ENCODE assay signal across 8 cellular contexts in the genomic region with DNA sequence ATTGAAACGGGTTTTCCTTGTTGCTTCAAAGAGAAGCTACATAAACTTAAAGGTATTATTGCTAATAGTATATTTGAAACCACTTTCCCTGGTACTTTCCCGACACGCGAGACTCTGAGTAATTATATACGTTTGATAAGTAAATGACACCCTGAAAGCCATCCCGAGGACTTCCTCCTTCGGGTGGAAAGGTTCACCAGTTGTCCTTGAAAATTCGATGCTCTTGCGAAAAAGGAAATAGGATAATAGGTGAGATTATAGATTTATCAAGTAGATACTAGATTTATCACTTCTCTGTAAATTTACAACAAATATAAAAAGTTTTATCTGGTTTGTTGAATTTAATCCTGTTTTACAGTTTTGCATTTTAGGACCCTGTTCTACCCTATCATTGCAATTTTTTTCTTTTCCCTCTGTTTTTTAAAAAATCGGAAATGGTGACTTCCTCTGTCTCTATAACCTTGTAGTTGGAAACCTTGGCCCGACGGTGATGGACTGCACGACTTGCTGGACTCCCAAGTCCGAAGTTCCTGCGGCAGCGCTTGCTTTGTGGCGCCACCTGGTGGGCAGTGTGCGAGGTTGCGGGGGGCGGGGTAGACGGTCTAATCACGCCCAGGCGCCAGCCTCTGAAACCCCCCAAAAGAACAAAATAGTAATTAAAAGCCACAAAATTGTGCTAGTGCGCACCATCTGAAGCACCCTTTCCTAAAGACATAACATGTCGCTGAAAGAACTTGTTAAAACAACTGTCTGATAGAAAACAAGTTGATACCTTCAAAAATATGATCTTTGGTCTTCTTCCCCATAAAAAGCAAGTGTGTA. TPM values are rescaled to one million over a fixed set of nuclear protein-coding genes. Genes with fewer than 3 reads are reported as not detected.
A peak's percentile ranks its signal among the peaks of the same experiment; 100 is the strongest.
DNase-seq lines count a peak whose midpoint lies in the region; FAIRE-seq and TF ChIP-seq lines count a peak whose summit lies in the region.

No MANE protein-coding gene starts in this region.

- H3K27me3 Mint-ChIP-seq in Caco-2 (ENCODE audit: insufficient read depth, unreplicated experiment) (peaks cover 3% of the 10 kb centered on the region), type B pancreatic cell (peaks cover 85% of the 10 kb centered on the region)
- peaks cover 75% of the 10 kb centered on the region for H3K27me3 Mint-ChIP-seq in activated T-helper 1 cell treated with anti-CD3 and anti-CD28 coated beads, Interleukin-12 subunit alpha, Interleukin-12 subunit beta, Interleukin-2, Interleukin-4 antibody, amounts not matched to agents 30 ng/mL and 10 ng/mL and 1 ng/mL, durations not matched to agents 14 hours and 24 hours and 36 hours (ENCODE audit: insufficient read depth)

- no peaks in the 10 kb centered on the region for H3K9me3 Mint-ChIP-seq in Caco-2 (ENCODE audit: unreplicated experiment)
- no peaks in the 10 kb centered on the region for H3K9me3 Mint-ChIP-seq in activated T-helper 1 cell treated with anti-CD3 and anti-CD28 coated beads, Interleukin-12 subunit alpha, Interleukin-12 subunit beta, Interleukin-2, Interleukin-4 antibody, amounts not matched to agents 30 ng/mL and 10 ng/mL and 1 ng/mL, durations not matched to agents 14 hours and 24 hours and 36 hours
- H3K9me3 Mint-ChIP-seq in type B pancreatic cell: no peaks in the 10 kb centered on the region

- FAIRE-seq in HTR-8/SVneo (lab: Jason Lieb, UNC): peak; percentile 28
- FAIRE-seq in GM19239 (lab: Jason Lieb, UNC): no peak

- TF ChIP-seq CTCF in Caco-2 (IDR thresholded peaks at IDR 0.05; ENCODE audit: insufficient read depth in 1 of 2, low read depth in 1 of 2, low read length in 1 of 2, severe bottlenecking in 1 of 2, unreplicated experiment in 1 of 2) (peak; percentile 95 to 96), fibroblast of pulmonary artery (IDR thresholded peaks at IDR 0.05; ENCODE audit: low read length, missing control alignments) (peak; percentile 89), type B pancreatic cell (conservative IDR thresholded peaks at IDR 0.05) (peak; percentile 97)

- H4K91ac ChIP-seq in neuronal stem cell (ENCODE audit: low read depth, low read length, poor library complexity): no peak overlapping the region

- H4K8ac ChIP-seq in neuronal stem cell (ENCODE audit: low read depth, low read length): no peak overlapping the region

- intact Hi-C loops in Caco-2 (cut with micrococcal nuclease; ENCODE audit: unreplicated experiment): loop anchor here (1.0 to 5.0 kb wide), 8 partner anchors 105 to 529 kb away; a partner anchor contains a TSS
- intact Hi-C loops in activated T-helper 1 cell treated with anti-CD3 and anti-CD28 coated beads, Interleukin-12 subunit alpha, Interleukin-12 subunit beta, Interleukin-2, Interleukin-4 antibody, amounts not matched to agents 30 ng/mL and 10 ng/mL and 1 ng/mL, durations not matched to agents 14 hours and 24 hours and 36 hours (cut with micrococcal nuclease): loop anchor here (1.0 to 10.0 kb wide), 8 partner anchors 8 to 1386 kb away; a partner anchor contains a TSS

- H3K27me3 ChIP-seq in Caco-2 (replicated peaks; ENCODE audit: control insufficient read depth, insufficient read depth, low read length): no peaks in the 10 kb centered on the region
- H3K27me3 ChIP-seq in neuronal stem cell (ENCODE audit: control insufficient read depth in 3 of 3, insufficient read depth in 3 of 3, low read depth in 1 of 3, low read length in 3 of 3): peaks cover 47 to 88% (median 80%) of the 10 kb centered on the region in 3 experiments

- H2BK120ac ChIP-seq in neuronal stem cell (ENCODE audit: low read depth, low read length): no peak overlapping the region

- H3K27ac ChIP-seq in neuronal stem cell (replicated peaks; ENCODE audit: low read length): no peak overlapping the region

- no peak overlapping the region for H3K23ac ChIP-seq in neuronal stem cell (ENCODE audit: low read depth, low read length, poor library complexity)

- no CpG with 5 or more reads among the region's 25 CpGs for WGBS in neuronal stem cell (ENCODE audit: extremely low coverage in 2 of 2, insufficient read length in 2 of 2, insufficient replicate concordance in 1 of 2), 2 donors

- no peak overlapping the region for H3K4me2 ChIP-seq in neuronal stem cell (ENCODE audit: insufficient read depth, low read length, poor library complexity, severe bottlenecking)

- H3K79me1 ChIP-seq in neuronal stem cell (ENCODE audit: low read depth, low read length): no peaks in the 10 kb centered on the region

- H3K4me1 ChIP-seq in Caco-2: peaks cover 5% of the 10 kb centered on the region
- H3K4me1 ChIP-seq in neuronal stem cell (ENCODE audit: control insufficient read depth in 2 of 2, insufficient read depth in 1 of 2, low read depth in 1 of 2, low read length in 2 of 2): peaks cover 23 to 34% of the 10 kb centered on the region in 2 donors

- POLR2A ChIA-PET in Caco-2 (lab: Charles Lee): interaction anchor here (0.6 to 2.8 kb wide), 4 partner anchors 19 to 393 kb away, joined by 3 to 16 read pairs (median 6); a partner anchor contains a TSS

- CTCF ChIA-PET in Caco-2 (lab: Charles Lee): interaction anchor here (0.7 to 2.2 kb wide), 7 partner anchors 24 to 400 kb away, joined by 3 to 5 read pairs (median 4); no protein-coding TSS in a partner anchor

- H2BK5ac ChIP-seq in neuronal stem cell (ENCODE audit: low read length): no peak overlapping the region

- no peak overlapping the region for H2AFZ ChIP-seq in neuronal stem cell (ENCODE audit: low read length)

- BruUV-seq in Caco-2 (replicated peaks; lab: Mats Ljungman, UMichigan): no TSS peak

- H3K36me3 ChIP-seq in Caco-2 (ENCODE audit: control insufficient read depth, insufficient read depth, low read length) (no peaks in the 10 kb centered on the region), neuronal stem cell (replicated peaks in 1 of 2; ENCODE audit: control insufficient read depth in 2 of 2, insufficient read depth in 2 of 2, low read length in 2 of 2) (no peaks in the 10 kb centered on the region)

- no peak overlapping the region for H2BK15ac ChIP-seq in neuronal stem cell (ENCODE audit: low read length)

- H3K27ac Mint-ChIP-seq in Caco-2 (ENCODE audit: unreplicated experiment) (no peak overlapping the region), type B pancreatic cell (peak overlapping the region; percentile 30)
- H3K27ac Mint-ChIP-seq in activated T-helper 1 cell treated with anti-CD3 and anti-CD28 coated beads, Interleukin-12 subunit alpha, Interleukin-12 subunit beta, Interleukin-2, Interleukin-4 antibody, amounts not matched to agents 30 ng/mL and 10 ng/mL and 1 ng/mL, durations not matched to agents 14 hours and 24 hours and 36 hours: peak overlapping the region; percentile 71

- H3K9me3 ChIP-seq in Caco-2 (no peaks in the 10 kb centered on the region), neuronal stem cell (replicated peaks in 1 of 2; ENCODE audit: control insufficient read depth in 2 of 2, insufficient read depth in 1 of 2, low read depth in 1 of 2, low read length in 2 of 2) (peaks cover 0 to 5% of the 10 kb centered on the region in 2 donors)

- no peak overlapping the region for H3K4ac ChIP-seq in neuronal stem cell (ENCODE audit: low read length)

- no peak overlapping the region for H3K18ac ChIP-seq in neuronal stem cell (ENCODE audit: low read length)

- no peak overlapping the region for H3K9ac ChIP-seq in neuronal stem cell (ENCODE audit: low read depth, low read length, poor library complexity)

- no peak overlapping the region for H3K14ac ChIP-seq in neuronal stem cell (ENCODE audit: low read length)

- H2AK5ac ChIP-seq in neuronal stem cell (ENCODE audit: low read depth, low read length): no peak overlapping the region

- H2BK12ac ChIP-seq in neuronal stem cell (ENCODE audit: low read length): no peak overlapping the region

- H3K4me3 Mint-ChIP-seq in Caco-2 (ENCODE audit: unreplicated experiment): peak overlapping the region; percentile 88
- H3K4me3 Mint-ChIP-seq in activated T-helper 1 cell treated with anti-CD3 and anti-CD28 coated beads, Interleukin-12 subunit alpha, Interleukin-12 subunit beta, Interleukin-2, Interleukin-4 antibody, amounts not matched to agents 30 ng/mL and 10 ng/mL and 1 ng/mL, durations not matched to agents 14 hours and 24 hours and 36 hours: peak overlapping the region; percentile 71
- peak overlapping the region; percentile 88 for H3K4me3 Mint-ChIP-seq in type B pancreatic cell

- H3K4me1 Mint-ChIP-seq in Caco-2 (ENCODE audit: low read depth, unreplicated experiment) (peaks cover 9% of the 10 kb centered on the region), type B pancreatic cell (ENCODE audit: unreplicated experiment) (peaks cover 9% of the 10 kb centered on the region)
- H3K4me1 Mint-ChIP-seq in activated T-helper 1 cell treated with anti-CD3 and anti-CD28 coated beads, Interleukin-12 subunit alpha, Interleukin-12 subunit beta, Interleukin-2, Interleukin-4 antibody, amounts not matched to agents 30 ng/mL and 10 ng/mL and 1 ng/mL, durations not matched to agents 14 hours and 24 hours and 36 hours (ENCODE audit: low read depth): peaks cover 57% of the 10 kb centered on the region

- H3K36me3 Mint-ChIP-seq in Caco-2 (ENCODE audit: insufficient read depth, unreplicated experiment): peaks cover 16% of the 10 kb centered on the region
- H3K36me3 Mint-ChIP-seq in activated T-helper 1 cell treated with anti-CD3 and anti-CD28 coated beads, Interleukin-12 subunit alpha, Interleukin-12 subunit beta, Interleukin-2, Interleukin-4 antibody, amounts not matched to agents 30 ng/mL and 10 ng/mL and 1 ng/mL, durations not matched to agents 14 hours and 24 hours and 36 hours (ENCODE audit: low read depth): peaks cover 7% of the 10 kb centered on the region
- peaks cover 1% of the 10 kb centered on the region for H3K36me3 Mint-ChIP-seq in type B pancreatic cell

- DNase-seq in Caco-2 (peak; percentile 86 to 93), HTR-8/SVneo (ENCODE audit: insufficient read length, low spot score) (peak; percentile 83), OCI-M2 (lab: John Stamatoyannopoulos, UW; ENCODE audit: unreplicated experiment) (peak; percentile 42), fibroblast of pulmonary artery (ENCODE audit: low read depth) (peak; percentile 91), neuronal stem cell (ENCODE audit: low spot score) (peak; percentile 85), type B pancreatic cell (ENCODE audit: extremely low spot score, unreplicated experiment) (peak; percentile 89), GM19239 (ENCODE audit: insufficient read length, low spot score) (no peak)
- peak; percentile 62 for DNase-seq in activated T-helper 1 cell treated with anti-CD3 and anti-CD28 coated beads, Interleukin-12 subunit alpha, Interleukin-12 subunit beta, Interleukin-2, Interleukin-4 antibody, amounts not matched to agents 30 ng/mL and 10 ng/mL and 1 ng/mL, durations not matched to agents 14 hours and 24 hours and 36 hours (ENCODE audit: low spot score)

- H3K4me3 ChIP-seq in Caco-2 (ENCODE audit: low read depth, low read length) (peak overlapping the region; percentile 62), fibroblast of pulmonary artery (replicated peaks; ENCODE audit: low read depth, low read length) (peak overlapping the region; percentile 65), neuronal stem cell (ENCODE audit: low read length in 2 of 2) (no peak overlapping the region)

RNA-seq across cellular contexts. Expression of a gene that starts 1.0 kb away (rescaled TPM):
- total RNA-seq in Caco-2 (2022): 0.79 and 0.82 TPM in 2 replicates
- 0.20 TPM in 1 of 2 replicates, not detected in the other for total RNA-seq in activated T-helper 1 cell treated with anti-CD3 and anti-CD28 coated beads, Interleukin-12 subunit alpha, Interleukin-12 subunit beta, Interleukin-2, Interleukin-4 antibody, amounts not matched to agents 30 ng/mL and 10 ng/mL and 1 ng/mL, durations not matched to agents 14 hours and 24 hours and 36 hours
- polyA plus RNA-seq in neuronal stem cell (2013, experiment 1 of 2): 0.06 TPM
- 0.10 TPM for polyA plus RNA-seq in neuronal stem cell (2013, experiment 2 of 2)
- total RNA-seq in type B pancreatic cell (ENCODE audit: low replicate concordance): 4.3 and 6.9 TPM in 2 replicates

RNA-seq across cellular contexts. Expression of a gene that starts 18.4 kb away (rescaled TPM):
- total RNA-seq in Caco-2 (2022): 1.2 TPM in 2 replicates
- total RNA-seq in activated T-helper 1 cell treated with anti-CD3 and anti-CD28 coated beads, Interleukin-12 subunit alpha, Interleukin-12 subunit beta, Interleukin-2, Interleukin-4 antibody, amounts not matched to agents 30 ng/mL and 10 ng/mL and 1 ng/mL, durations not matched to agents 14 hours and 24 hours and 36 hours: not detected in 2 replicates
- polyA plus RNA-seq in neuronal stem cell (2013, experiment 1 of 2): 0.08 TPM
- 0.10 TPM for polyA plus RNA-seq in neuronal stem cell (2013, experiment 2 of 2)
- 0.59 and 10.0 TPM in 2 replicates for total RNA-seq in type B pancreatic cell (ENCODE audit: low replicate concordance)

Comparison
In these comparisons a context has a peak if more than half of its experiments do, and no peak if none do; other contexts are left out.
1. H3K4me3 ChIP-seq: peak in Caco-2 (single experiment) and fibroblast of pulmonary artery (single experiment); none in neuronal stem cell (0 of 2).
2. Peak in every context shown above with its lines, with median percentiles within 50 percentile points of each other: H3K4me3 Mint-ChIP-seq and CTCF ChIP-seq.